Comparison of ENCODE assay signal across 19 cellular contexts in the genomic region with DNA sequence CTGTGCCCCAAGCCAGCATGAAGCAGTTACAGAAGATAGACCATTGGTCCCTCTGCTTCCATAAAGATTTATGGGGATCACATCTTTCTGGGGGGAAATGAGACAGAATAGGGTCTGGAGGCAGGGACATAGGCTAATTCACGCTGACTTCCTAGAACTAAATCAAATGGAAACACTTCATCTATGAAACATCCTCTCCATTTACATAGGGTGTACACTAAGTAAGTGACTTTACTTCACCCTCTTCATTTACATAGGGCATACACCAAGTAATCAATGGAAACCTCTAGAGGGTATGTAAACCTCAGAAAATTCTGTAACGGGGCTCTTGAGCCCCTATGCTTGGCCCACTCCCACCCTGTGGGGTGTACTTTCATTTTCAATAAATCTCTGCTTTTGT. TPM values are rescaled to one million over a fixed set of nuclear protein-coding genes. Genes with fewer than 3 reads are reported as not detected.
DNase-seq lines count a peak whose midpoint lies in the region; ATAC-seq and TF ChIP-seq lines count a peak whose summit lies in the region.
"Had no signal": no experiment of that assay in that cellular context is flagged by ENCODE, and none has a peak within 500 bp of the region (broad histone marks: within the 10 kb centered on the region; RNA-seq: fewer than 3 reads in every experiment).

No MANE protein-coding gene starts in this region.

- H3K27ac Mint-ChIP-seq in activated T-cell treated with anti-CD3 and anti-CD28 coated beads, Interleukin-2, amount 50 U/mL, for 24 hours, result peak overlapping the region; percentile 93
- H3K27ac Mint-ChIP-seq in CD8-positive, alpha-beta T cell, result peak overlapping the region; percentile 46
- H3K27ac Mint-ChIP-seq in activated T-helper 17 cell treated with anti-CD3 and anti-CD28 coated beads, Interleukin-2, amount 50 U/mL, for 72 hours, result peak overlapping the region; percentile 83
- peak overlapping the region; percentile 23 for H3K27ac Mint-ChIP-seq in stimulated activated effector memory CD8-positive, alpha-beta T cell treated with anti-CD3 and anti-CD28 coated beads, Interleukin-12 subunit alpha, Interleukin-12 subunit beta, amount 100 ng/mL, for 72 hours
- no peak overlapping the region for H3K27ac Mint-ChIP-seq in glutamatergic neuron (ENCODE audit: unreplicated experiment)
- H3K27ac Mint-ChIP-seq: HFFc6 had no signal

- no peak for ATAC-seq in CD8-positive, alpha-beta T cell
- peak; percentile 43 for ATAC-seq in activated T-helper 17 cell treated with anti-CD3 and anti-CD28 coated beads, Interleukin-2, amount 50 U/mL, for 72 hours (replicated peaks)
- no peak for ATAC-seq in stimulated activated effector memory CD8-positive, alpha-beta T cell treated with anti-CD3 and anti-CD28 coated beads, Interleukin-12 subunit alpha, Interleukin-12 subunit beta, amount 100 ng/mL, for 72 hours
- ATAC-seq in GM18505 (IDR thresholded peaks at IDR 0.05; ENCODE audit: unreplicated experiment), result no peak

- H3K27me3 ChIP-seq in CD8-positive, alpha-beta T cell (ENCODE audit: insufficient read depth, low read length), result no peaks in the 10 kb centered on the region
- H3K27me3 ChIP-seq: BLaER1 treated with 17β-estradiol and CSF1 and Interleukin-3, amounts not matched to agents 10 nM and 100 nM had no signal

- peaks cover 74% of the 10 kb centered on the region for H3K4me1 Mint-ChIP-seq in activated T-cell treated with anti-CD3 and anti-CD28 coated beads, Interleukin-2, amount 50 U/mL, for 24 hours (ENCODE audit: low read depth)
- peaks cover 72% of the 10 kb centered on the region for H3K4me1 Mint-ChIP-seq in CD8-positive, alpha-beta T cell (ENCODE audit: low read depth)
- H3K4me1 Mint-ChIP-seq in activated T-helper 17 cell treated with anti-CD3 and anti-CD28 coated beads, Interleukin-2, amount 50 U/mL, for 72 hours, result peaks cover 35% of the 10 kb centered on the region
- peaks cover 44% of the 10 kb centered on the region for H3K4me1 Mint-ChIP-seq in stimulated activated effector memory CD8-positive, alpha-beta T cell treated with anti-CD3 and anti-CD28 coated beads, Interleukin-12 subunit alpha, Interleukin-12 subunit beta, amount 100 ng/mL, for 72 hours
- no peaks in the 10 kb centered on the region for H3K4me1 Mint-ChIP-seq in glutamatergic neuron (ENCODE audit: low read depth, unreplicated experiment)

- intact Hi-C loops in CD8-positive, alpha-beta T cell (cut with DNase I, micrococcal nuclease), result no loop called here

- no peak overlapping the region for H3K4me3 ChIP-seq in CD8-positive, alpha-beta T cell (ENCODE audit: low read depth, low read length)
- H3K4me3 ChIP-seq: BLaER1 treated with 17β-estradiol and CSF1 and Interleukin-3, amounts not matched to agents 10 nM and 100 nM had no signal

- H3K27me3 Mint-ChIP-seq in activated T-cell treated with anti-CD3 and anti-CD28 coated beads, Interleukin-2, amount 50 U/mL, for 24 hours, result no peaks in the 10 kb centered on the region
- no peaks in the 10 kb centered on the region for H3K27me3 Mint-ChIP-seq in CD8-positive, alpha-beta T cell (ENCODE audit: low read depth)
- H3K27me3 Mint-ChIP-seq in activated T-helper 17 cell treated with anti-CD3 and anti-CD28 coated beads, Interleukin-2, amount 50 U/mL, for 72 hours, result no peaks in the 10 kb centered on the region
- no peaks in the 10 kb centered on the region for H3K27me3 Mint-ChIP-seq in glutamatergic neuron (ENCODE audit: unreplicated experiment)

- TF ChIP-seq POLR2A in GM18505 (IDR thresholded peaks at IDR 0.05; ENCODE audit: borderline replicate concordance, extremely low read depth, insufficient read depth, insufficient read length), result no peak

- H3K4me1 ChIP-seq in CD8-positive, alpha-beta T cell (ENCODE audit: insufficient read depth, low read length), result peaks cover 50% of the 10 kb centered on the region

- H3K9me3 Mint-ChIP-seq in activated T-cell treated with anti-CD3 and anti-CD28 coated beads, Interleukin-2, amount 50 U/mL, for 24 hours, result peaks cover 21% of the 10 kb centered on the region
- no peaks in the 10 kb centered on the region for H3K9me3 Mint-ChIP-seq in CD8-positive, alpha-beta T cell
- H3K9me3 Mint-ChIP-seq in activated T-helper 17 cell treated with anti-CD3 and anti-CD28 coated beads, Interleukin-2, amount 50 U/mL, for 72 hours, result no peaks in the 10 kb centered on the region
- H3K9me3 Mint-ChIP-seq in stimulated activated effector memory CD8-positive, alpha-beta T cell treated with anti-CD3 and anti-CD28 coated beads, Interleukin-12 subunit alpha, Interleukin-12 subunit beta, amount 100 ng/mL, for 72 hours, result no peaks in the 10 kb centered on the region
- H3K9me3 Mint-ChIP-seq in glutamatergic neuron (ENCODE audit: unreplicated experiment), result peaks cover 2% of the 10 kb centered on the region

- H3K4me3 Mint-ChIP-seq in activated T-cell treated with anti-CD3 and anti-CD28 coated beads, Interleukin-2, amount 50 U/mL, for 24 hours, result peak overlapping the region; percentile 32
- H3K4me3 Mint-ChIP-seq in CD8-positive, alpha-beta T cell, result no peak overlapping the region
- peak overlapping the region; percentile 55 for H3K4me3 Mint-ChIP-seq in activated T-helper 17 cell treated with anti-CD3 and anti-CD28 coated beads, Interleukin-2, amount 50 U/mL, for 72 hours
- peak overlapping the region; percentile 5 for H3K4me3 Mint-ChIP-seq in stimulated activated effector memory CD8-positive, alpha-beta T cell treated with anti-CD3 and anti-CD28 coated beads, Interleukin-12 subunit alpha, Interleukin-12 subunit beta, amount 100 ng/mL, for 72 hours
- no peak overlapping the region for H3K4me3 Mint-ChIP-seq in glutamatergic neuron (ENCODE audit: unreplicated experiment)
- H3K4me3 Mint-ChIP-seq: HFFc6 had no signal

- TF ChIP-seq CTCF in CD8-positive, alpha-beta T cell (IDR thresholded peaks at IDR 0.05), result no peak
- no peak for TF ChIP-seq CTCF in glutamatergic neuron (IDR thresholded peaks at IDR 0.05; ENCODE audit: partially characterized antibody, unreplicated experiment)

- peaks cover 94% of the 10 kb centered on the region for H3K36me3 Mint-ChIP-seq in activated T-cell treated with anti-CD3 and anti-CD28 coated beads, Interleukin-2, amount 50 U/mL, for 24 hours (ENCODE audit: low read depth)
- H3K36me3 Mint-ChIP-seq in CD8-positive, alpha-beta T cell, result peaks cover 22% of the 10 kb centered on the region
- H3K36me3 Mint-ChIP-seq in activated T-helper 17 cell treated with anti-CD3 and anti-CD28 coated beads, Interleukin-2, amount 50 U/mL, for 72 hours (ENCODE audit: low read depth), result peaks cover 69% of the 10 kb centered on the region
- H3K36me3 Mint-ChIP-seq in stimulated activated effector memory CD8-positive, alpha-beta T cell treated with anti-CD3 and anti-CD28 coated beads, Interleukin-12 subunit alpha, Interleukin-12 subunit beta, amount 100 ng/mL, for 72 hours, result peaks cover 15% of the 10 kb centered on the region
- H3K36me3 Mint-ChIP-seq in glutamatergic neuron (ENCODE audit: unreplicated experiment), result peaks cover 28% of the 10 kb centered on the region

- no peak for DNase-seq in activated T-cell treated with anti-CD3 and anti-CD28 coated beads, Interleukin-2, amount 50 U/mL, for 24 hours
- no peak for DNase-seq in activated T-cell treated with anti-CD3 and anti-CD28 coated beads, Interleukin-2, amount 50 U/mL, for 48 hours
- DNase-seq in CD8-positive, alpha-beta T cell, result no peak
- no peak for DNase-seq in stimulated activated effector memory CD8-positive, alpha-beta T cell treated with anti-CD3 and anti-CD28 coated beads, Interleukin-12 subunit alpha, Interleukin-12 subunit beta, amount 100 ng/mL, for 72 hours (ENCODE audit: low spot score in 2 of 2)
- DNase-seq in glutamatergic neuron, result no peak
- DNase-seq in NOMO-1 treated with DMSO at 0.1 percent for 48 hours (lab: John Stamatoyannopoulos, UW; ENCODE audit: unreplicated experiment), result no peak
- DNase-seq: DMS79 treated with DMSO at 0.1 percent for 48 hours, H7, HFFc6, KG1, MV-4-11, NCI-H187, NCI-H2107, NCI-H510A treated with DMSO at 0.1 percent for 48 hours, NCI-H774, SHP77 had no signal

- POLR2A ChIA-PET in CD8-positive, alpha-beta T cell (lab: Charles Lee), result no interaction called here

- H3K27ac ChIP-seq in CD8-positive, alpha-beta T cell (ENCODE audit: low read depth, low read length), result no peak overlapping the region
- H3K27ac ChIP-seq: BLaER1 treated with 17β-estradiol and CSF1 and Interleukin-3, amounts not matched to agents 10 nM and 100 nM had no signal

- no peaks in the 10 kb centered on the region for H3K36me3 ChIP-seq in CD8-positive, alpha-beta T cell (ENCODE audit: insufficient read depth, low read length)

- CTCF ChIA-PET in CD8-positive, alpha-beta T cell (lab: Charles Lee), result interaction anchor here (1.6 kb wide), 1 partner anchor 247 kb away, joined by 3 read pairs; no protein-coding TSS in a partner anchor

- H3K9me3 ChIP-seq in CD8-positive, alpha-beta T cell (ENCODE audit: low read length), result peaks cover 7% of the 10 kb centered on the region

RNA-seq across cellular contexts. Expression of a gene that starts 10.1 kb away (rescaled TPM):
- total RNA-seq in CD8-positive, alpha-beta T cell, result 10 to 100 TPM; 42.8 to 45.9 TPM
- total RNA-seq in activated T-helper 17 cell treated with anti-CD3 and anti-CD28 coated beads, Interleukin-2, amount 50 U/mL, for 72 hours, result 10 to 100 TPM; 33.0 to 45.0 TPM
- 15.0 TPM for total RNA-seq in glutamatergic neuron (ENCODE audit: unreplicated experiment)

RNA-seq across cellular contexts. Expression of a gene that starts 10.6 kb away (rescaled TPM):
- 10 to 100 TPM; 17.2 to 19.9 TPM for total RNA-seq in CD8-positive, alpha-beta T cell
- total RNA-seq in activated T-helper 17 cell treated with anti-CD3 and anti-CD28 coated beads, Interleukin-2, amount 50 U/mL, for 72 hours, result 10 to 100 TPM; 16.4 to 30.3 TPM
- 14.5 TPM for total RNA-seq in glutamatergic neuron (ENCODE audit: unreplicated experiment)

Comparison
In these comparisons a context has a peak if more than half of its experiments do, and no peak if none do; other contexts are left out.
1. H3K4me3 Mint-ChIP-seq: peak in activated T-cell treated with anti-CD3 and anti-CD28 coated beads, Interleukin-2, amount 50 U/mL, for 24 hours (single experiment), activated T-helper 17 cell treated with anti-CD3 and anti-CD28 coated beads, Interleukin-2, amount 50 U/mL, for 72 hours (single experiment) and stimulated activated effector memory CD8-positive, alpha-beta T cell treated with anti-CD3 and anti-CD28 coated beads, Interleukin-12 subunit alpha, Interleukin-12 subunit beta, amount 100 ng/mL, for 72 hours (single experiment); none in CD8-positive, alpha-beta T cell (single experiment) and glutamatergic neuron (single experiment).